In genomic region chr5:72160299-72160698, GRCh38 we compare ENCODE assay signal across 18 cellular contexts. TPM values are rescaled to one million over a fixed set of nuclear protein-coding genes. Genes with fewer than 3 reads are reported as not detected.
A peak's percentile ranks its signal among the peaks of the same experiment; 100 is the strongest.
DNase-seq lines count a peak whose midpoint lies in the region; ATAC-seq and TF ChIP-seq lines count a peak whose summit lies in the region.
"Had no signal": no experiment of that assay in that cellular context is flagged by ENCODE, and none has a peak within 500 bp of the region (broad histone marks: within the 10 kb centered on the region; RNA-seq: fewer than 3 reads in every experiment).

No MANE protein-coding gene starts in this region.

- H3K9me3 ChIP-seq in SK-N-SH (no peaks in the 10 kb centered on the region), mammary epithelial cell (replicated peaks; ENCODE audit: insufficient read depth, low read length) (no peaks in the 10 kb centered on the region), tibial nerve (no peaks in the 10 kb centered on the region), Caco-2 (no peaks in the 10 kb centered on the region), trophoblast cell (ENCODE audit: insufficient read depth, low read depth, low read length) (no peaks in the 10 kb centered on the region)
- H3K9me3 ChIP-seq: left ventricle myocardium inferior, spleen had no signal

- no peak overlapping the region for H3K4ac ChIP-seq in trophoblast cell (ENCODE audit: low read depth, low read length)

- H4K20me1 ChIP-seq in SK-N-SH (ENCODE audit: insufficient read depth) = peaks cover 100% of the 10 kb centered on the region
- no peaks in the 10 kb centered on the region for H4K20me1 ChIP-seq in mammary epithelial cell (ENCODE audit: insufficient read depth, low read length)

- H2AFZ ChIP-seq in SK-N-SH (ENCODE audit: low read depth) = no peak overlapping the region
- H2AFZ ChIP-seq in mammary epithelial cell (ENCODE audit: low read depth, low read length) = no peak overlapping the region
- no peak overlapping the region for H2AFZ ChIP-seq in trophoblast cell (ENCODE audit: insufficient read depth, low read length, poor library complexity)

- H4K91ac ChIP-seq in trophoblast cell (ENCODE audit: low read depth, low read length) = no peak overlapping the region

- POLR2A ChIA-PET in SK-N-SH (lab: Yijun Ruan, JAX) (no interaction called here), Caco-2 (lab: Charles Lee) (no interaction called here)

- H3K79me2 ChIP-seq in SK-N-SH (ENCODE audit: insufficient read depth) (peaks cover 100% of the 10 kb centered on the region), mammary epithelial cell (ENCODE audit: insufficient read depth, low read length) (no peaks in the 10 kb centered on the region), trophoblast cell (ENCODE audit: control insufficient read depth, insufficient read depth, low read length, poor library complexity) (no peaks in the 10 kb centered on the region)

- no peak overlapping the region for H2BK12ac ChIP-seq in trophoblast cell (ENCODE audit: low read length)

- ATAC-seq in SK-N-SH treated with all-trans-retinoic acid at 6 μM for 48 hours (no peak), HG03095 (IDR thresholded peaks at IDR 0.05; ENCODE audit: unreplicated experiment) (no peak)

- H3F3A ChIP-seq in SK-N-SH (replicated peaks; ENCODE audit: insufficient read depth) = peaks cover 56% of the 10 kb centered on the region

- H3K4me3 ChIP-seq in SK-N-SH (ENCODE audit: low read depth in 2 of 2, low read length in 1 of 2) = no peak overlapping the region
- H3K4me3 ChIP-seq in mammary epithelial cell (replicated peaks in 1 of 3; ENCODE audit: insufficient read depth in 1 of 3, low read depth in 2 of 3, low read length in 3 of 3) = no peak overlapping the region
- no peak overlapping the region for H3K4me3 ChIP-seq in tibial nerve
- H3K4me3 ChIP-seq in Caco-2 (ENCODE audit: low read depth, low read length) = no peak overlapping the region
- no peak overlapping the region for H3K4me3 ChIP-seq in trophoblast cell (ENCODE audit: low read depth, low read length)
- H3K4me3 ChIP-seq: left ventricle myocardium inferior, spleen had no signal

- no peak overlapping the region for H3K14ac ChIP-seq in trophoblast cell (ENCODE audit: low read length)

- no peak for TF ChIP-seq RAD21 in SK-N-SH (IDR thresholded peaks at IDR 0.05; ENCODE audit: low read length)

- H3K36me3 ChIP-seq in SK-N-SH (replicated peaks in 1 of 2; ENCODE audit: control insufficient read depth in 1 of 2, insufficient read depth in 2 of 2, low read length in 1 of 2) (peaks cover 40 to 65% of the 10 kb centered on the region in 2 experiments), mammary epithelial cell (ENCODE audit: insufficient read depth, low read length) (no peaks in the 10 kb centered on the region), tibial nerve (no peaks in the 10 kb centered on the region), Caco-2 (ENCODE audit: control insufficient read depth, insufficient read depth, low read length) (no peaks in the 10 kb centered on the region), trophoblast cell (ENCODE audit: control insufficient read depth in 1 of 2, insufficient read depth in 2 of 2, low read length in 2 of 2) (peaks cover 0 to 2% of the 10 kb centered on the region in 2 experiments)
- H3K36me3 ChIP-seq: left ventricle myocardium inferior, spleen had no signal

- no peaks in the 10 kb centered on the region for H3K79me1 ChIP-seq in trophoblast cell (ENCODE audit: low read length)

- H3K36me3 Mint-ChIP-seq in Caco-2 (ENCODE audit: insufficient read depth, unreplicated experiment) = no peaks in the 10 kb centered on the region
- H3K36me3 Mint-ChIP-seq: activated naive CD8-positive, alpha-beta T cell had no signal

- 92% methylated on average over 1 of the region's 1 CpG for WGBS in SK-N-SH (ENCODE audit: low lambda C conversion rate)
- WGBS in mammary epithelial cell (ENCODE audit: low coverage, missing lambda C conversion rate) = 100% methylated on average over 1 of the region's 1 CpG
- 24 to 26% methylated on average over 1 of the region's 1 CpG for WGBS in tibial nerve, 2 donors
- no CpG with 5 or more reads among the region's 1 CpG for WGBS in trophoblast cell (ENCODE audit: extremely low coverage, insufficient coverage, insufficient read length)

- TF ChIP-seq POLR2A in tibial nerve (IDR thresholded peaks at IDR 0.05) = no peak

- BruUV-seq in mammary epithelial cell (replicated peaks; lab: Mats Ljungman, UMichigan) (no TSS peak), Caco-2 (replicated peaks; lab: Mats Ljungman, UMichigan) (no TSS peak)

- TF ChIP-seq EP300 in SK-N-SH (IDR thresholded peaks at IDR 0.05; ENCODE audit: borderline replicate concordance in 1 of 2, low read depth in 1 of 2, low read length in 1 of 2) (no peak), tibial nerve (IDR thresholded peaks at IDR 0.05) (peak in 1 of 2 donors; percentile 19)

- H3K4me2 ChIP-seq in SK-N-SH = no peak overlapping the region
- H3K4me2 ChIP-seq in mammary epithelial cell (ENCODE audit: insufficient read depth, low read depth, low read length) = no peak overlapping the region
- no peak overlapping the region for H3K4me2 ChIP-seq in trophoblast cell (ENCODE audit: low read length)

- H3K27me3 ChIP-seq in SK-N-SH (ENCODE audit: insufficient read depth) = no peaks in the 10 kb centered on the region
- H3K27me3 ChIP-seq in mammary epithelial cell (ENCODE audit: insufficient read depth, low read length) = no peaks in the 10 kb centered on the region
- no peaks in the 10 kb centered on the region for H3K27me3 ChIP-seq in tibial nerve
- H3K27me3 ChIP-seq in Caco-2 (replicated peaks; ENCODE audit: control insufficient read depth, insufficient read depth, low read length) = no peaks in the 10 kb centered on the region; the same call in 1 of the 2 replicates
- no peaks in the 10 kb centered on the region for H3K27me3 ChIP-seq in trophoblast cell (ENCODE audit: insufficient read depth, low read length)
- H3K27me3 ChIP-seq: spleen had no signal

- no peaks in the 10 kb centered on the region for H3K4me1 Mint-ChIP-seq in Caco-2 (ENCODE audit: low read depth, unreplicated experiment)
- H3K4me1 Mint-ChIP-seq: activated B cell treated with CpG ODN at 0.5 μM for 24 hours had no signal

- CTCF ChIA-PET in SK-N-SH (lab: Yijun Ruan, JAX) (interaction anchor here (0.9 kb wide), 1 partner anchor 85 kb away, joined by 3 read pairs; no protein-coding TSS in a partner anchor), mammary epithelial cell (lab: Charles Lee; ENCODE audit: low non-redundant PET) (no interaction called here), Caco-2 (lab: Charles Lee) (no interaction called here)

- H3K27ac ChIP-seq in SK-N-SH (ENCODE audit: low read depth in 2 of 2, low read length in 1 of 2) = peak overlapping the region; percentile 39 to 83
- no peak overlapping the region for H3K27ac ChIP-seq in mammary epithelial cell (ENCODE audit: insufficient read depth, low read depth, low read length)
- H3K27ac ChIP-seq in tibial nerve = peak overlapping the region; percentile 48 to 76 (median 60)
- H3K27ac ChIP-seq in trophoblast cell (ENCODE audit: low read depth, low read length) = no peak overlapping the region
- H3K27ac ChIP-seq: left ventricle myocardium inferior, spleen had no signal

- dilution Hi-C loops in mammary epithelial cell (cut with HindIII; ENCODE audit: low sequenced_read_pairs) = no loop called here

- no peak overlapping the region for H3K23ac ChIP-seq in trophoblast cell (ENCODE audit: low read length)

- intact Hi-C loops in mammary epithelial cell (cut with micrococcal nuclease) (no loop called here), Caco-2 (cut with micrococcal nuclease; ENCODE audit: unreplicated experiment) (no loop called here)

- H4K12ac ChIP-seq in trophoblast cell (ENCODE audit: low read depth, low read length) = no peak overlapping the region

- peaks cover 7% of the 10 kb centered on the region for H3K27me3 Mint-ChIP-seq in Caco-2 (ENCODE audit: insufficient read depth, unreplicated experiment)

- H3K27ac Mint-ChIP-seq in Caco-2 (ENCODE audit: unreplicated experiment) = no peak overlapping the region
- H3K27ac Mint-ChIP-seq: activated B cell treated with CpG ODN at 0.5 μM for 24 hours; activated naive CD8-positive, alpha-beta T cell; dendritic cell treated with granulocyte-macrophage colony-stimulating factor and Interleukin-4, amounts not matched to agents 40 ng/mL and 50 ng/mL, for 4 days had no signal

- no peak overlapping the region for H2BK5ac ChIP-seq in trophoblast cell (ENCODE audit: low read depth, low read length, poor library complexity)

- in situ Hi-C loops in mammary epithelial cell (cut with MboI; ENCODE audit: low sequenced_read_pairs in 2 of 2) = no loop called here

- H3K9ac ChIP-seq in SK-N-SH = no peak overlapping the region
- no peak overlapping the region for H3K9ac ChIP-seq in mammary epithelial cell (ENCODE audit: insufficient read depth, low read length)
- H3K9ac ChIP-seq in trophoblast cell (ENCODE audit: low read length) = no peak overlapping the region

- H3K4me3 Mint-ChIP-seq in Caco-2 (ENCODE audit: unreplicated experiment) = no peak overlapping the region
- H3K4me3 Mint-ChIP-seq: activated B cell treated with CpG ODN at 0.5 μM for 24 hours; activated naive CD8-positive, alpha-beta T cell; dendritic cell treated with granulocyte-macrophage colony-stimulating factor and Interleukin-4, amounts not matched to agents 40 ng/mL and 50 ng/mL, for 4 days; neural crest cell had no signal

- no peak overlapping the region for H2BK120ac ChIP-seq in trophoblast cell (ENCODE audit: insufficient read depth, low read length, poor library complexity)

- TF ChIP-seq CTCF in SK-N-SH (IDR thresholded peaks at IDR 0.05) = no peak
- TF ChIP-seq CTCF in mammary epithelial cell (conservative IDR thresholded peaks at IDR 0.05 in 1 of 2, IDR thresholded peaks at IDR 0.05 in 1 of 2; ENCODE audit: extremely low read depth in 1 of 2, insufficient read depth in 1 of 2, low read depth in 1 of 2, low read length in 2 of 2) = no peak
- TF ChIP-seq CTCF in tibial nerve (IDR thresholded peaks at IDR 0.05) = no peak
- no peak for TF ChIP-seq CTCF in Caco-2 (IDR thresholded peaks at IDR 0.05; ENCODE audit: insufficient read depth in 1 of 2, low read depth in 1 of 2, low read length in 1 of 2, severe bottlenecking in 1 of 2, unreplicated experiment in 1 of 2)

- no peak overlapping the region for H4K8ac ChIP-seq in trophoblast cell (ENCODE audit: low read depth, low read length)

- H3K9me3 Mint-ChIP-seq in Caco-2 (ENCODE audit: unreplicated experiment) = no peaks in the 10 kb centered on the region
- H3K9me3 Mint-ChIP-seq: activated B cell treated with CpG ODN at 0.5 μM for 24 hours; dendritic cell treated with granulocyte-macrophage colony-stimulating factor and Interleukin-4, amounts not matched to agents 40 ng/mL and 50 ng/mL, for 4 days; neural crest cell had no signal

- H3K18ac ChIP-seq in trophoblast cell (ENCODE audit: low read length) = no peak overlapping the region

- DNase-seq in SK-N-SH (no peak), mammary epithelial cell (peak; percentile 10), hepatic stellate cell (ENCODE audit: low spot score) (peak; percentile 61), tibial nerve (ENCODE audit: low spot score in 2 of 2) (no peak), Caco-2 (no peak), trophoblast cell (no peak)
- DNase-seq: 8988T; activated B cell treated with CpG ODN at 0.5 μM for 24 hours; activated CD8-positive, alpha-beta memory T cell treated with anti-CD3 and anti-CD28 coated beads, Interleukin-2, amount 50 U/mL, for 4 hours; head of caudate nucleus; left ventricle myocardium inferior; NCI-H2171; spleen had no signal

- no peak overlapping the region for H2AK5ac ChIP-seq in trophoblast cell (ENCODE audit: low read length)

- H3K9me2 ChIP-seq in SK-N-SH = no peaks in the 10 kb centered on the region

- peaks cover 38 to 61% of the 10 kb centered on the region in 2 experiments for H3K4me1 ChIP-seq in SK-N-SH (ENCODE audit: control insufficient read depth in 1 of 2, insufficient read depth in 2 of 2, low read depth in 1 of 2, low read length in 1 of 2)
- H3K4me1 ChIP-seq in mammary epithelial cell (ENCODE audit: insufficient read depth, low read length) = no peaks in the 10 kb centered on the region
- peaks cover 0 to 67% (median 8%) of the 10 kb centered on the region in 4 donors for H3K4me1 ChIP-seq in tibial nerve
- H3K4me1 ChIP-seq in Caco-2 = no peaks in the 10 kb centered on the region
- no peaks in the 10 kb centered on the region for H3K4me1 ChIP-seq in trophoblast cell (ENCODE audit: control insufficient read depth in 1 of 2, insufficient read depth in 2 of 2, low read length in 2 of 2)
- H3K4me1 ChIP-seq: spleen had no signal

RNA-seq across cellular contexts. Expression of gene MAP1B, which starts 53.0 kb away (rescaled TPM):
- polyA plus RNA-seq in SK-N-SH (2012; rRNA removed) = 47.5 and 48.5 TPM in 2 replicates
- 59.8 and 60.6 TPM in 2 replicates for polyA plus RNA-seq in SK-N-SH (2012; cell fraction: cytosol; rRNA removed)
- polyA plus RNA-seq in SK-N-SH (2012; cell fraction: nucleus; rRNA removed) = 69.5 and 70.5 TPM in 2 replicates
- total RNA-seq in mammary epithelial cell = 100 to 1,000 TPM in 1 of 2 donors, 10 to 100 TPM in 1; 30.8 to 103 TPM
- 4.0 TPM for polyA plus RNA-seq in mammary epithelial cell
- polyA minus RNA-seq in mammary epithelial cell = 23.7 TPM
- total RNA-seq in tibial nerve = 100 to 1,000 TPM; 223 to 587 (median 472) TPM
- total RNA-seq in Caco-2 (2022) = 0.66 and 0.77 TPM in 2 replicates
- 18.6 and 19.9 TPM in 2 replicates for polyA plus RNA-seq in trophoblast cell (2013)

Comparison
In these comparisons a context has a peak if more than half of its experiments do, and no peak if none do; other contexts are left out.
1. DNase-seq: peak in mammary epithelial cell (single experiment) and hepatic stellate cell (single experiment); none in SK-N-SH (single experiment), tibial nerve (0 of 2), Caco-2 (0 of 2) and trophoblast cell (0 of 2).
2. H3K27ac ChIP-seq: peak in SK-N-SH (2 of 2) and tibial nerve (4 of 4); none in mammary epithelial cell (single experiment) and trophoblast cell (single experiment).
3. RNA of gene MAP1B, which starts 53.0 kb away (total RNA-seq): 223 to 587 TPM in tibial nerve and 30.8 to 103 TPM in mammary epithelial cell; 0.66 to 0.77 TPM in Caco-2; every median in the first group is over 10 times any median in the second.